ENCODE assay signal across 8 cellular contexts in the genomic region with DNA sequence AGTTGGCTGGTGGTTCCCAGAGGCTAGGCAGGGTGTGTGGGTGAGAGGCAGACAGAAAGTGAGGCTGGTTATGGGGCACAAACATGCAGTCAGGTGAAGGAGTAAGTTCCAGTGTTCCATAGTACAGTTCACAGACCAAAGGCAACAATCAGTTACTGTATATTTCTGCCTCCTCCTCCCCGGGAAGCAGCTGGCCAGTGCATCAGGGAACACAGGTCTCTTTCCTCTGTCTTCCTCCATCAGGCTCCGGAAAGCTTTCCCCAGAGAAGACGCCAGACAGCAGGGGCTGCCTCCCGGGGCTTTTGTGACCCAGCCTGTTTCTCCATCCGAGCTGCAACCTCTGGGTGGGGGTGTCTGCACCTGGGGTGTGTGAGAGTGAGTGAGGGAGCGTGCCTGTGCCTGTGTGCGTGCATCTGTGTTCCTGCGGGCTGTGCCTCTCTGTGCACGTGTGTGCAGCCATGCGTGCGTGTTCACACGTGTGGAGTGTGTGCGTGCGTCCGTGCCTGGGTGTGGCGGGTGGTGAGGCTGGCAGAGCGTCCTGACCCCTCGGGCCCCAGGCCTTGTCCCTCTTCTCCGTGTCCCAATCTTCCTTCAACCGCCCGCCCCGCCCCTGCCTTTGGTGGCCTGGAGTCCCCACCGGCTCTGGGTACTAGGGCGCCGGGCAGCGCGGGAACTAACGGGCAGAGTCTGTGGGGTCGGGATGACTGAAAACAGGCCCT.
DNase-seq lines count a peak whose midpoint lies in the region; ATAC-seq, FAIRE-seq and TF ChIP-seq lines count a peak whose summit lies in the region.
"Not testable (repeated sequence)": the region's sequence is repeated elsewhere in the genome, so short reads cannot be mapped to it uniquely, and the experiment has no call there.

No MANE protein-coding gene starts in this region.

- ATAC-seq in GM18508 (IDR thresholded peaks at IDR 0.05; ENCODE audit: insufficient read depth, unreplicated experiment) (peak; percentile 36), GM21825 (IDR thresholded peaks at IDR 0.05; ENCODE audit: unreplicated experiment) (peak; percentile 35), HG03378 (IDR thresholded peaks at IDR 0.05; ENCODE audit: unreplicated experiment) (peak; percentile 40), heart right ventricle (peak; percentile 26 to 60 (median 40)), upper lobe of left lung (ENCODE audit: low FRiP score in 2 of 2) (peak; percentile 64 to 66)

- H3K27ac Mint-ChIP-seq in astrocyte (ENCODE audit: unreplicated experiment) = not testable (repeated sequence)

- H3K4me1 Mint-ChIP-seq in astrocyte (ENCODE audit: low read depth, unreplicated experiment) = not testable (repeated sequence)

- intact Hi-C loops in heart right ventricle (cut with DNase I); prostate gland (cut with DNase I): not testable (repeated sequence)

- not testable (repeated sequence) for TF ChIP-seq POLR2A in prostate gland (IDR thresholded peaks at IDR 0.05); upper lobe of left lung (IDR thresholded peaks at IDR 0.05)

- H2AFZ ChIP-seq in astrocyte (ENCODE audit: low read depth, low read length) = not testable (repeated sequence)

- H3K4me3 ChIP-seq in WERI-Rb-1 (ENCODE audit: low read depth, low read length) (peak overlapping the region; percentile 22; the same call in 1 of the 2 replicates), heart right ventricle (peak overlapping the region in 9 of 10 donors; percentile 32 to 60 (median 48)), prostate gland (peak overlapping the region; percentile 21), upper lobe of left lung (peak overlapping the region in 3 of 4 donors; percentile 35 to 41 (median 40))
- not testable (repeated sequence) for H3K4me3 ChIP-seq in astrocyte (ENCODE audit: insufficient read depth, low read depth, low read length)

- H3K9ac ChIP-seq in astrocyte (ENCODE audit: low read length) = not testable (repeated sequence)

- not testable (repeated sequence) for H3K4me1 ChIP-seq in astrocyte (ENCODE audit: insufficient read depth, low read length); heart right ventricle; prostate gland (replicated peaks); upper lobe of left lung

- H3K4me2 ChIP-seq in astrocyte (ENCODE audit: low read length) = peak overlapping the region; percentile 55

- FAIRE-seq in astrocyte (lab: Jason Lieb, UNC) = not testable (repeated sequence)

- H3K36me3 Mint-ChIP-seq in astrocyte (ENCODE audit: low read depth, unreplicated experiment) = not testable (repeated sequence)

- not testable (repeated sequence) for TF ChIP-seq CTCF in WERI-Rb-1 (IDR thresholded peaks at IDR 0.05; ENCODE audit: low read depth, low read length); astrocyte (IDR thresholded peaks at IDR 0.05; ENCODE audit: insufficient read depth, low read depth, low read length); prostate gland (IDR thresholded peaks at IDR 0.05); upper lobe of left lung (IDR thresholded peaks at IDR 0.05)
- peak in 1 of 9 donors; percentile 17 for TF ChIP-seq CTCF in heart right ventricle (IDR thresholded peaks at IDR 0.05)

- H3K27me3 ChIP-seq in WERI-Rb-1 (ENCODE audit: insufficient read depth, low read depth, severe bottlenecking); astrocyte (ENCODE audit: insufficient read depth, low read length); heart right ventricle; prostate gland (replicated peaks; ENCODE audit: insufficient read depth); upper lobe of left lung: not testable (repeated sequence)

- peak; percentile 7 for DNase-seq in WERI-Rb-1
- not testable (repeated sequence) for DNase-seq in astrocyte (ENCODE audit: low read depth); heart right ventricle; prostate gland (ENCODE audit: low spot score)
- DNase-seq in upper lobe of left lung = peak in 1 of 2 donors; percentile 85

- TF ChIP-seq EP300 in upper lobe of left lung (IDR thresholded peaks at IDR 0.05) = not testable (repeated sequence)

- not testable (repeated sequence) for H3K27ac ChIP-seq in WERI-Rb-1; astrocyte (ENCODE audit: low read depth, low read length); heart right ventricle; prostate gland; upper lobe of left lung

- not testable (repeated sequence) for H3K36me3 ChIP-seq in WERI-Rb-1; astrocyte (ENCODE audit: insufficient read depth, low read length); heart right ventricle; prostate gland; upper lobe of left lung

- 1 to 5% methylated on average over 23 to 26 of the region's 29 CpGs for WGBS in heart right ventricle, 2 donors
- 2% methylated on average over 23 of the region's 29 CpGs for WGBS in prostate gland
- WGBS in upper lobe of left lung, 2 donors = 3 to 8% methylated on average over 12 to 22 of the region's 29 CpGs

- not testable (repeated sequence) for H3K9me3 Mint-ChIP-seq in astrocyte (ENCODE audit: unreplicated experiment)

- H3K9me3 ChIP-seq in WERI-Rb-1 (ENCODE audit: severe bottlenecking); astrocyte (ENCODE audit: insufficient read depth, low read depth, low read length); heart right ventricle; prostate gland; upper lobe of left lung: not testable (repeated sequence)

- H4K20me1 ChIP-seq in astrocyte (ENCODE audit: insufficient read depth, low read length) = not testable (repeated sequence)

- H3K4me3 Mint-ChIP-seq in astrocyte (ENCODE audit: unreplicated experiment) = not testable (repeated sequence)

- not testable (repeated sequence) for H3K79me2 ChIP-seq in astrocyte (ENCODE audit: insufficient read depth, low read length)

- not testable (repeated sequence) for H3K27me3 Mint-ChIP-seq in astrocyte (ENCODE audit: low read depth, unreplicated experiment)
